18 cellular contexts compared by ENCODE assay signal in genomic region chr3:52490035-52490937, GRCh38. TPM values are rescaled to one million over a fixed set of nuclear protein-coding genes. Genes with fewer than 3 reads are reported as not detected.
DNase-seq lines count a peak whose midpoint lies in the region; ATAC-seq and TF ChIP-seq lines count a peak whose summit lies in the region.
"Had no signal": no experiment of that assay in that cellular context is flagged by ENCODE, and none has a peak within 500 bp of the region (broad histone marks: within the 10 kb centered on the region; RNA-seq: fewer than 3 reads in every experiment).

No MANE protein-coding gene starts in this region.

- H3K9me3 ChIP-seq in T-helper 17 cell (ENCODE audit: control insufficient read depth, low read length, poor library complexity, severe bottlenecking) (no peaks in the 10 kb centered on the region), lower lobe of right lung (no peaks in the 10 kb centered on the region)
- H3K9me3 ChIP-seq: neutrophil, thyroid gland had no signal

- no peak for ATAC-seq in T-helper 17 cell
- no peak for ATAC-seq in lower lobe of right lung
- ATAC-seq in stimulated activated effector memory CD8-positive, alpha-beta T cell treated with anti-CD3 and anti-CD28 coated beads, Interleukin-12 subunit alpha, Interleukin-12 subunit beta, amount 100 ng/mL, for 72 hours: no peak
- ATAC-seq in HG02678 (IDR thresholded peaks at IDR 0.05; ENCODE audit: unreplicated experiment): no peak
- no peak for ATAC-seq in GM18873 (IDR thresholded peaks at IDR 0.05; ENCODE audit: low FRiP score, unreplicated experiment)
- ATAC-seq: GM23338 had no signal

- DNase-seq in T-helper 17 cell (no peak), chondrocyte (ENCODE audit: low spot score) (no peak), lower lobe of right lung (no peak), ureter (ENCODE audit: low spot score) (no peak), NCI-H128 (lab: John Stamatoyannopoulos, UW; ENCODE audit: unreplicated experiment) (no peak)
- DNase-seq in stimulated activated effector memory CD8-positive, alpha-beta T cell treated with anti-CD3 and anti-CD28 coated beads, Interleukin-12 subunit alpha, Interleukin-12 subunit beta, amount 100 ng/mL, for 72 hours (ENCODE audit: low spot score in 2 of 2): no peak
- DNase-seq: activated effector memory CD4-positive, alpha-beta T cell treated with anti-CD3 and anti-CD28 coated beads, Interleukin-2, amount 50 U/mL, for 16 hours; midbrain; NCI-H2029; NCI-H510A treated with DMSO at 0.1 percent for 48 hours; thyroid gland had no signal

- H3K4me3 ChIP-seq in lower lobe of right lung: no peak overlapping the region
- H3K4me3 ChIP-seq: coronary artery, GM23338, SK-N-MC, thyroid gland had no signal

- H3K36me3 Mint-ChIP-seq in T-helper 17 cell (ENCODE audit: low read depth): peaks cover 2% of the 10 kb centered on the region
- H3K36me3 Mint-ChIP-seq in chondrocyte (ENCODE audit: low read depth): peaks cover 33% of the 10 kb centered on the region
- H3K36me3 Mint-ChIP-seq in stimulated activated effector memory CD8-positive, alpha-beta T cell treated with anti-CD3 and anti-CD28 coated beads, Interleukin-12 subunit alpha, Interleukin-12 subunit beta, amount 100 ng/mL, for 72 hours: peaks cover 51% of the 10 kb centered on the region

- intact Hi-C loops in lower lobe of right lung (cut with DNase I): no loop called here

- no peaks in the 10 kb centered on the region for H3K27me3 ChIP-seq in lower lobe of right lung (ENCODE audit: low read depth)
- H3K27me3 ChIP-seq: thyroid gland had no signal

- TF ChIP-seq CTCF in chondrocyte (IDR thresholded peaks at IDR 0.05) (no peak), lower lobe of right lung (IDR thresholded peaks at IDR 0.05) (no peak)

- H3K4me3 Mint-ChIP-seq in T-helper 17 cell (no peak overlapping the region), chondrocyte (ENCODE audit: unreplicated experiment) (no peak overlapping the region)
- H3K4me3 Mint-ChIP-seq in stimulated activated effector memory CD8-positive, alpha-beta T cell treated with anti-CD3 and anti-CD28 coated beads, Interleukin-12 subunit alpha, Interleukin-12 subunit beta, amount 100 ng/mL, for 72 hours: no peak overlapping the region
- H3K4me3 Mint-ChIP-seq: GM23338 had no signal

- peaks cover 58% of the 10 kb centered on the region for H3K4me1 ChIP-seq in lower lobe of right lung

- no peaks in the 10 kb centered on the region for H3K9me3 Mint-ChIP-seq in chondrocyte (ENCODE audit: low read depth)
- no peaks in the 10 kb centered on the region for H3K9me3 Mint-ChIP-seq in stimulated activated effector memory CD8-positive, alpha-beta T cell treated with anti-CD3 and anti-CD28 coated beads, Interleukin-12 subunit alpha, Interleukin-12 subunit beta, amount 100 ng/mL, for 72 hours
- H3K9me3 Mint-ChIP-seq: GM23338 had no signal

- H3K27ac Mint-ChIP-seq in T-helper 17 cell (peak overlapping the region; percentile 21), chondrocyte (ENCODE audit: unreplicated experiment) (peak overlapping the region; percentile 57)
- peak overlapping the region; percentile 36 for H3K27ac Mint-ChIP-seq in stimulated activated effector memory CD8-positive, alpha-beta T cell treated with anti-CD3 and anti-CD28 coated beads, Interleukin-12 subunit alpha, Interleukin-12 subunit beta, amount 100 ng/mL, for 72 hours
- H3K27ac Mint-ChIP-seq: GM23338 had no signal

- H3K4me1 Mint-ChIP-seq in T-helper 17 cell (peaks cover 8% of the 10 kb centered on the region), chondrocyte (ENCODE audit: low read depth) (peaks cover 4% of the 10 kb centered on the region)
- H3K4me1 Mint-ChIP-seq in stimulated activated effector memory CD8-positive, alpha-beta T cell treated with anti-CD3 and anti-CD28 coated beads, Interleukin-12 subunit alpha, Interleukin-12 subunit beta, amount 100 ng/mL, for 72 hours: peaks cover 19% of the 10 kb centered on the region

- peak overlapping the region; percentile 63 for H3K27ac ChIP-seq in lower lobe of right lung
- H3K27ac ChIP-seq: neutrophil, SK-N-MC had no signal

- H3K36me3 ChIP-seq in lower lobe of right lung: peaks cover 80% of the 10 kb centered on the region

- H3K27me3 Mint-ChIP-seq in T-helper 17 cell: no peaks in the 10 kb centered on the region
- no peaks in the 10 kb centered on the region for H3K27me3 Mint-ChIP-seq in chondrocyte (ENCODE audit: low read depth)

RNA-seq across cellular contexts. Expression of gene STAB1, which starts 4.9 kb away (rescaled TPM):
- 1 to 10 TPM; 1.7 to 4.9 TPM for total RNA-seq in T-helper 17 cell
- not detected in 3 replicates for total RNA-seq in chondrocyte
- 133 TPM for total RNA-seq in lower lobe of right lung
- total RNA-seq in ureter: 191 TPM
- total RNA-seq: IMR-90 had no signal

RNA-seq across cellular contexts. Expression of gene NISCH, which starts 34.9 kb away (rescaled TPM):
- total RNA-seq in T-helper 17 cell: 100 to 1,000 TPM; 121 to 146 TPM
- 97.6 to 121 TPM (median 101 TPM) in 3 replicates for total RNA-seq in chondrocyte
- 90.2 TPM for total RNA-seq in lower lobe of right lung
- total RNA-seq in ureter: 140 TPM

RNA-seq across cellular contexts. Expression of gene TNNC1, which starts 36.4 kb away (rescaled TPM):
- total RNA-seq in T-helper 17 cell (1 to 10 TPM; 3.7 to 3.8 TPM), chondrocyte (3.3 to 13.7 TPM (median 12.7 TPM) in 3 replicates), lower lobe of right lung (44.0 TPM), ureter (9.4 TPM)

RNA-seq across cellular contexts. Expression of gene NT5DC2, which starts 43.4 kb away (rescaled TPM):
- total RNA-seq in T-helper 17 cell (1 to 10 TPM; 2.3 to 2.5 TPM), chondrocyte (283 to 309 TPM (median 298 TPM) in 3 replicates), lower lobe of right lung (28.5 TPM), ureter (54.9 TPM)

RNA-seq across cellular contexts. Expression of gene SEMA3G, which starts 45.4 kb away (rescaled TPM):
- total RNA-seq in T-helper 17 cell: 1 to 10 TPM; 1.5 to 2.3 TPM
- total RNA-seq in chondrocyte: 0.17 TPM in 1 of 3 replicates, not detected in the others
- total RNA-seq in lower lobe of right lung: 23.6 TPM
- 7.5 TPM for total RNA-seq in ureter
- total RNA-seq: IMR-90 had no signal

Comparison
In these comparisons a context has a peak if more than half of its experiments do, and no peak if none do; other contexts are left out.
1. RNA of gene STAB1, which starts 4.9 kb away (total RNA-seq): 191 TPM in ureter (single experiment) and 133 TPM in lower lobe of right lung (single experiment); 1.7 to 4.9 TPM in T-helper 17 cell and not detected in chondrocyte; every median in the first group is over 10 times any median in the second.
2. Peak in every context shown above with its lines, with median percentiles within 50 percentile points of each other: H3K27ac Mint-ChIP-seq.